9 cellular contexts compared by ENCODE assay signal in the genomic region with DNA sequence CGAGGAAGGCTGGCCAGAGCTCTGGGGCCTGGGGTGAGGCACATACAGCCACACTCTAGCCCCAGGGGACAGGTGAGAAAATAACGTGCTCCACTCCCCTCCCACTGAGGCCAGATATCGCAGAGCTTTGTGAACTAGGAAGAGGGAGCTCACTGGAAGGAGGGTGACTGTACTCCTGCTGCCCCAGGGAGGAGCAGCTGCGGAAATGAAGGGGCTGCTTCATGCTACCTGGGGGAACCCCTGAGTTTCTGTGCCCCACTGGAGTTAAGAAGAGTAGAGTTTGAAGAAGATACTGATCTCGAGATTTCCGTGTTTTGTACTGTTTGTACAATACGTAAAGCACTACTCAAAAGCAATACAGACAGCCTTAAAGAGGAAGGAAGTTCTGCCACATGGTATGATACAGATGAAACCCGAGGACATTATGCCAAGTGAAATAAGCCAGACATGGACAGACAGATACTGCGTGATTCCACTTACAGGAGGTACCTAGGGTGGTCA. TPM values are rescaled to one million over a fixed set of nuclear protein-coding genes. Genes with fewer than 3 reads are reported as not detected.
DNase-seq lines count a peak whose midpoint lies in the region; ATAC-seq and TF ChIP-seq lines count a peak whose summit lies in the region.
"Had no signal": no experiment of that assay in that cellular context is flagged by ENCODE, and none has a peak within 500 bp of the region (broad histone marks: within the 10 kb centered on the region; RNA-seq: fewer than 3 reads in every experiment).

No MANE protein-coding gene starts in this region.

- peaks cover 35% of the 10 kb centered on the region for H3K4me1 Mint-ChIP-seq in activated CD4-positive, alpha-beta memory T cell treated with anti-CD3 and anti-CD28 coated beads for 36 hours (ENCODE audit: low read depth)

- CTCF ChIA-PET in activated CD4-positive, alpha-beta memory T cell treated with anti-CD3 and anti-CD28 coated beads for 36 hours (lab: Charles Lee) = interaction anchor here (1.0 to 5.0 kb wide), 3 partner anchors 10 to 83 kb away, joined by 3 to 35 read pairs (median 3); no protein-coding TSS in a partner anchor

- peak in 1 of 4 donors; percentile 24 for TF ChIP-seq POLR2A in upper lobe of left lung (IDR thresholded peaks at IDR 0.05)

- H3K36me3 ChIP-seq in BE2C (no peaks in the 10 kb centered on the region), upper lobe of left lung (peaks cover 0 to 15% (median 7%) of the 10 kb centered on the region in 4 donors), brain microvascular endothelial cell (replicated peaks) (no peaks in the 10 kb centered on the region)

- POLR2A ChIA-PET in activated CD4-positive, alpha-beta memory T cell treated with anti-CD3 and anti-CD28 coated beads for 36 hours (lab: Charles Lee) = interaction anchor here (1.3 kb wide), 1 partner anchor 19 kb away, joined by 4 read pairs; no protein-coding TSS in a partner anchor

- no peaks in the 10 kb centered on the region for H3K9me3 ChIP-seq in BE2C
- no peaks in the 10 kb centered on the region for H3K9me3 ChIP-seq in upper lobe of left lung

- H3K9me3 Mint-ChIP-seq in activated CD4-positive, alpha-beta memory T cell treated with anti-CD3 and anti-CD28 coated beads for 36 hours = no peaks in the 10 kb centered on the region

- H3K4me3 Mint-ChIP-seq in activated CD4-positive, alpha-beta memory T cell treated with anti-CD3 and anti-CD28 coated beads for 36 hours = peak overlapping the region; percentile 38

- H3K4me1 ChIP-seq in BE2C (no peaks in the 10 kb centered on the region), upper lobe of left lung (peaks cover 26 to 62% (median 31%) of the 10 kb centered on the region in 4 donors)

- TF ChIP-seq CTCF in BE2C (IDR thresholded peaks at IDR 0.05; ENCODE audit: low read depth, low read length) (no peak), upper lobe of left lung (IDR thresholded peaks at IDR 0.05) (no peak), brain microvascular endothelial cell (IDR thresholded peaks at IDR 0.05; ENCODE audit: low read depth, low read length, missing control alignments) (no peak)

- peak overlapping the region; percentile 88 for H3K27ac Mint-ChIP-seq in activated CD4-positive, alpha-beta memory T cell treated with anti-CD3 and anti-CD28 coated beads for 36 hours

- in situ Hi-C loops in brain microvascular endothelial cell (cut with HindIII; ENCODE audit: low pct_ligation_motif_present, low sequenced_read_pairs) = no loop called here

- no peaks in the 10 kb centered on the region for H3K27me3 ChIP-seq in BE2C
- no peaks in the 10 kb centered on the region for H3K27me3 ChIP-seq in upper lobe of left lung
- no peaks in the 10 kb centered on the region for H3K27me3 ChIP-seq in brain microvascular endothelial cell (replicated peaks)

- 39 to 49% methylated on average over 8 to 9 of the region's 9 CpGs for WGBS in upper lobe of left lung, 2 donors

- TF ChIP-seq EP300 in upper lobe of left lung (IDR thresholded peaks at IDR 0.05) = no peak

- H3K27me3 Mint-ChIP-seq in activated CD4-positive, alpha-beta memory T cell treated with anti-CD3 and anti-CD28 coated beads for 36 hours = no peaks in the 10 kb centered on the region

- peak; percentile 10 for DNase-seq in BE2C
- DNase-seq in activated CD4-positive, alpha-beta memory T cell treated with anti-CD3 and anti-CD28 coated beads for 36 hours = peak; percentile 69
- no peak for DNase-seq in left ventricle myocardium superior
- no peak for DNase-seq in upper lobe of left lung
- DNase-seq in brain microvascular endothelial cell = no peak
- DNase-seq in NCI-H446 (lab: John Stamatoyannopoulos, UW) = no peak
- DNase-seq in 8988T = no peak

- peak; percentile 30 for ATAC-seq in HG03342 (IDR thresholded peaks at IDR 0.05; ENCODE audit: unreplicated experiment)
- ATAC-seq in left ventricle myocardium superior = peak; percentile 55
- ATAC-seq in upper lobe of left lung (ENCODE audit: low FRiP score in 2 of 2) = peak; percentile 56 to 68

- intact Hi-C loops in activated CD4-positive, alpha-beta memory T cell treated with anti-CD3 and anti-CD28 coated beads for 36 hours (cut with micrococcal nuclease) = loop anchor here (1.0 kb wide), 1 partner anchor 19 kb away; no protein-coding TSS in a partner anchor
- intact Hi-C loops in left ventricle myocardium superior (cut with micrococcal nuclease) = no loop called here

- H3K36me3 Mint-ChIP-seq in activated CD4-positive, alpha-beta memory T cell treated with anti-CD3 and anti-CD28 coated beads for 36 hours = peaks cover 13% of the 10 kb centered on the region

- H3K27ac ChIP-seq in upper lobe of left lung (peak overlapping the region; percentile 39 to 75 (median 60)), brain microvascular endothelial cell (no peak overlapping the region)
- H3K27ac ChIP-seq: SK-N-MC had no signal

- no peak overlapping the region for H3K4me3 ChIP-seq in BE2C (ENCODE audit: low read depth, low read length)
- peak overlapping the region in 1 of 4 donors; percentile 14 for H3K4me3 ChIP-seq in upper lobe of left lung
- H3K4me3 ChIP-seq in brain microvascular endothelial cell (ENCODE audit: low read depth, low read length) = no peak overlapping the region
- H3K4me3 ChIP-seq: SK-N-MC had no signal

RNA-seq across cellular contexts. Expression of a gene that starts 44.6 kb away (rescaled TPM):
- 3.9 TPM for polyA plus RNA-seq in BE2C (2012; ENCODE audit: insufficient read depth, insufficient read length, low read depth)
- 10 to 100 TPM; 87.7 to 89.1 TPM for total RNA-seq in activated CD4-positive, alpha-beta memory T cell treated with anti-CD3 and anti-CD28 coated beads for 36 hours
- 10.9 TPM for total RNA-seq in left ventricle myocardium superior
- 10 to 100 TPM; 16.8 to 86.0 (median 61.3) TPM for total RNA-seq in upper lobe of left lung

Comparison
In these comparisons a context has a peak if more than half of its experiments do, and no peak if none do; other contexts are left out.
1. DNase-seq: peak in BE2C (single experiment) and activated CD4-positive, alpha-beta memory T cell treated with anti-CD3 and anti-CD28 coated beads for 36 hours (single experiment); none in left ventricle myocardium superior (single experiment), upper lobe of left lung (0 of 2), brain microvascular endothelial cell (single experiment), NCI-H446 (0 of 2) and 8988T (single experiment).
2. Peak in every context shown above with its lines, with median percentiles within 50 percentile points of each other: ATAC-seq.